ENCODE assay signal across 7 cellular contexts in the genomic region with DNA sequence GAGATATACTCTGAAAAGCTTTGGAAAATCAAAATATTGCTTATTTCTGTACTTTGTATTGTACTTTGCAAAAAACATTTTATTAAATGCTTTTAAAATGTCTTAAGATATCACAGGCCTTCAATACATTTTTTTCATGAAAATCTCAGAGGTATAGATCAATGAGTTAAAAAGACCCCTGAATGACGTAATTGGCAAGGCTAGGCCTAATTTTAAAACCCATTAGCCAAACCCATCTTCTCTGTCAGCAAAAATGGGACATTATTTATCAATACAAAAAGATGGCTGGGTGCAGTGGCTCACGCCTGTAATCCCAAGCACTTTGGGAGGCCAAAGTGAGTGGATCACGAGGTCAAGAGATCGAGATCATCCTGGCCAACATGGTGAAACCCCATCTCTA.
"Had no signal": no experiment of that assay in that cellular context is flagged by ENCODE, and none has a peak within 500 bp of the region (broad histone marks: within the 10 kb centered on the region; RNA-seq: fewer than 3 reads in every experiment).

No MANE protein-coding gene starts in this region.

- FAIRE-seq: HTR-8/SVneo, K562 had no signal

- H3K27ac ChIP-seq: HL-60, KMS-11 had no signal

- H3K9ac ChIP-seq: KMS-11 had no signal

- H3K4me2 ChIP-seq: KMS-11 had no signal

- DNase-seq: IMR-90, KBM-7, KG1 had no signal

- ATAC-seq: K562 had no signal

- H3K4me3 ChIP-seq: K562 had no signal
